ENCODE assay signal across 8 cellular contexts in genomic region chr6:31659649-31660223, GRCh38. TPM values are rescaled to one million over a fixed set of nuclear protein-coding genes. Genes with fewer than 3 reads are reported as not detected.
DNase-seq lines count a peak whose midpoint lies in the region; TF ChIP-seq lines count a peak whose summit lies in the region.

No MANE protein-coding gene starts in this region.

- peak; percentile 32 for DNase-seq in NOMO-1 treated with dmso at 0.1 percent for 144 hours (lab: John Stamatoyannopoulos, UW; ENCODE audit: unreplicated experiment)
- no peak for DNase-seq in coronary artery (ENCODE audit: low spot score)
- no peak for DNase-seq in Ammon's horn (ENCODE audit: low spot score)
- DNase-seq in stimulated activated CD4-positive, alpha-beta T cell treated with anti-CD3 and anti-CD28 coated beads, Interleukin-1b, Interleukin-23, amount 100 ng/mL, for 48 hours: no peak
- no peak for DNase-seq in posterior vena cava (ENCODE audit: low spot score)
- no peak for DNase-seq in NCI-H2081 (lab: John Stamatoyannopoulos, UW)

- H3K4me3 ChIP-seq in GM08714 (ENCODE audit: low read length) (peak overlapping the region; percentile 76), coronary artery (peak overlapping the region; percentile 97), mononuclear cell (ENCODE audit: low read length) (peak overlapping the region; percentile 86)

- H3K9me3 ChIP-seq in mononuclear cell (ENCODE audit: low read depth, low read length): no peaks in the 10 kb centered on the region

- H3K27ac ChIP-seq in coronary artery: peak overlapping the region; percentile 90 to 95

- intact Hi-C loops in posterior vena cava (cut with DNase I): no loop called here

- no peak for TF ChIP-seq CTCF in coronary artery (IDR thresholded peaks at IDR 0.05)

- H3K27me3 ChIP-seq in mononuclear cell (ENCODE audit: insufficient read depth, low read length): no peaks in the 10 kb centered on the region

- peaks cover 72% of the 10 kb centered on the region for H3K4me1 ChIP-seq in mononuclear cell (ENCODE audit: insufficient read depth, low read length)

RNA-seq across cellular contexts. Expression of gene C6orf47, which starts 0.8 kb away (rescaled TPM):
- total RNA-seq in mononuclear cell: 14.6 TPM
- total RNA-seq in posterior vena cava: 10 to 100 TPM; 18.8 to 19.3 TPM

RNA-seq across cellular contexts. Expression of gene APOM, which starts 4.0 kb away (rescaled TPM):
- total RNA-seq in mononuclear cell: 3.0 TPM
- total RNA-seq in posterior vena cava: 1 to 10 TPM in 1 of 2 donors, under 1 TPM in 1; 0.60 to 1.2 TPM

RNA-seq across cellular contexts. Expression of gene GPANK1, which starts 5.1 kb away (rescaled TPM):
- 11.9 TPM for total RNA-seq in mononuclear cell
- total RNA-seq in posterior vena cava: 10 to 100 TPM in 1 of 2 donors, 1 to 10 TPM in 1; 7.8 to 10.1 TPM

RNA-seq across cellular contexts. Expression of gene CSNK2B, which starts 6.1 kb away (rescaled TPM):
- total RNA-seq in mononuclear cell: 124 TPM
- total RNA-seq in posterior vena cava: 10 to 100 TPM; 85.2 to 90.4 TPM

RNA-seq across cellular contexts. Expression of gene BAG6, which starts 7.3 kb away (rescaled TPM):
- total RNA-seq in mononuclear cell (81.3 TPM), posterior vena cava (100 to 1,000 TPM; 146 to 193 TPM)
